Comparison of ENCODE assay signal across 17 cellular contexts in genomic region chrX:136227948-136228584, GRCh38. TPM values are rescaled to one million over a fixed set of nuclear protein-coding genes. Genes with fewer than 3 reads are reported as not detected.
DNase-seq lines count a peak whose midpoint lies in the region; ATAC-seq, FAIRE-seq and TF ChIP-seq lines count a peak whose summit lies in the region.
"Had no signal": no experiment of that assay in that cellular context is flagged by ENCODE, and none has a peak within 500 bp of the region (broad histone marks: within the 10 kb centered on the region; RNA-seq: fewer than 3 reads in every experiment).

No MANE protein-coding gene starts in this region.

- no peak for DNase-seq in GM12891 (ENCODE audit: insufficient read length, low spot score)
- no peak for DNase-seq in astrocyte (ENCODE audit: low read depth)
- no peak for DNase-seq in heart left ventricle
- DNase-seq in heart right ventricle, result no peak
- no peak for DNase-seq in hepatic stellate cell (ENCODE audit: low spot score)
- no peak for DNase-seq in NCI-H1092 treated with DMSO at 0.1 percent for 48 hours (lab: John Stamatoyannopoulos, UW)
- DNase-seq: anterior cingulate cortex; EL; NCI-H774; stimulated activated CD4-positive, alpha-beta T cell treated with anti-CD3 and anti-CD28 coated beads, Interleukin-1b, Interleukin-23, amount 100 ng/mL, for 48 hours had no signal

- peaks cover 4% of the 10 kb centered on the region for H3K4me1 Mint-ChIP-seq in astrocyte (ENCODE audit: low read depth, unreplicated experiment)
- H3K4me1 Mint-ChIP-seq: GM23338 had no signal

- no peak overlapping the region for H3K4me3 Mint-ChIP-seq in astrocyte (ENCODE audit: unreplicated experiment)
- H3K4me3 Mint-ChIP-seq: GM23338 had no signal

- no peak overlapping the region for H2AFZ ChIP-seq in astrocyte (ENCODE audit: low read depth, low read length)
- H2AFZ ChIP-seq: GM23338 had no signal

- ATAC-seq in GM19395 (IDR thresholded peaks at IDR 0.05; ENCODE audit: unreplicated experiment) (peak; percentile 71), HG03159 (IDR thresholded peaks at IDR 0.05; ENCODE audit: unreplicated experiment) (peak; percentile 50), heart left ventricle (no peak), heart right ventricle (no peak)
- ATAC-seq: GM23338, K562 had no signal

- H3K36me3 Mint-ChIP-seq in astrocyte (ENCODE audit: low read depth, unreplicated experiment), result no peaks in the 10 kb centered on the region

- no peak overlapping the region for H3K27ac Mint-ChIP-seq in astrocyte (ENCODE audit: unreplicated experiment)
- H3K27ac Mint-ChIP-seq: GM23338 had no signal

- intact Hi-C loops in heart left ventricle (cut with DNase I) (no loop called here), heart right ventricle (cut with DNase I) (no loop called here)

- H3K4me3 ChIP-seq in astrocyte (ENCODE audit: insufficient read depth, low read depth, low read length) (no peak overlapping the region), heart left ventricle (no peak overlapping the region), heart right ventricle (no peak overlapping the region)
- H3K4me3 ChIP-seq: GM23338, K562, thoracic aorta had no signal

- H3K9me3 ChIP-seq in astrocyte (ENCODE audit: insufficient read depth, low read depth, low read length), result no peaks in the 10 kb centered on the region
- H3K9me3 ChIP-seq in heart left ventricle, result no peaks in the 10 kb centered on the region
- no peaks in the 10 kb centered on the region for H3K9me3 ChIP-seq in heart right ventricle
- H3K9me3 ChIP-seq: neutrophil, thoracic aorta had no signal

- TF ChIP-seq CTCF in astrocyte (IDR thresholded peaks at IDR 0.05; ENCODE audit: insufficient read depth, low read depth, low read length) (no peak), heart left ventricle (IDR thresholded peaks at IDR 0.05) (no peak), heart right ventricle (IDR thresholded peaks at IDR 0.05) (no peak)

- no peaks in the 10 kb centered on the region for H3K27me3 Mint-ChIP-seq in astrocyte (ENCODE audit: low read depth, unreplicated experiment)

- H3K36me3 ChIP-seq in astrocyte (ENCODE audit: insufficient read depth, low read length) (peaks cover 11% of the 10 kb centered on the region), heart left ventricle (peaks cover 0 to 100% (median 43%) of the 10 kb centered on the region in 9 donors), heart right ventricle (peaks cover 0 to 99% (median 6%) of the 10 kb centered on the region in 9 donors)
- H3K36me3 ChIP-seq: neutrophil had no signal

- WGBS in heart left ventricle, 4 donors, result 72 to 77% (median 75%) methylated on average over 2 of the region's 2 CpGs
- WGBS in heart right ventricle, 2 donors, result 82% methylated on average over 2 of the region's 2 CpGs

- no peaks in the 10 kb centered on the region for H3K9me3 Mint-ChIP-seq in astrocyte (ENCODE audit: unreplicated experiment)
- H3K9me3 Mint-ChIP-seq: GM23338 had no signal

- H3K79me2 ChIP-seq in astrocyte (ENCODE audit: insufficient read depth, low read length), result no peaks in the 10 kb centered on the region

- FAIRE-seq in GM12891 (lab: Jason Lieb, UNC) (peak; percentile 93), astrocyte (lab: Jason Lieb, UNC) (peak; percentile 26)
- FAIRE-seq: islet of Langerhans, K562 had no signal

- TF ChIP-seq POLR2A in GM12891 (IDR thresholded peaks at IDR 0.05; ENCODE audit: low read depth, low read length) (no peak), heart left ventricle (IDR thresholded peaks at IDR 0.05) (no peak)

- H3K9ac ChIP-seq in astrocyte (ENCODE audit: low read length), result no peak overlapping the region

- H3K4me1 ChIP-seq in astrocyte (ENCODE audit: insufficient read depth, low read length), result no peaks in the 10 kb centered on the region
- H3K4me1 ChIP-seq in heart left ventricle, result peaks cover 0 to 9% (median 0%) of the 10 kb centered on the region in 12 donors
- peaks cover 0 to 5% (median 0%) of the 10 kb centered on the region in 9 donors for H3K4me1 ChIP-seq in heart right ventricle

- H3K27ac ChIP-seq in astrocyte (ENCODE audit: low read depth, low read length) (no peak overlapping the region), heart left ventricle (peak overlapping the region in 1 of 12 donors; percentile 6), heart right ventricle (no peak overlapping the region)
- H3K27ac ChIP-seq: neutrophil, thoracic aorta had no signal

- peak overlapping the region; percentile 19 for H3K4me2 ChIP-seq in astrocyte (ENCODE audit: low read length)
- H3K4me2 ChIP-seq: GM23338 had no signal

- H4K20me1 ChIP-seq in astrocyte (ENCODE audit: insufficient read depth, low read length), result no peaks in the 10 kb centered on the region

- H3K27me3 ChIP-seq in astrocyte (ENCODE audit: insufficient read depth, low read length), result no peaks in the 10 kb centered on the region
- peaks cover 0 to 3% (median 0%) of the 10 kb centered on the region in 9 donors for H3K27me3 ChIP-seq in heart left ventricle
- peaks cover 0 to 13% (median 0%) of the 10 kb centered on the region in 7 donors for H3K27me3 ChIP-seq in heart right ventricle
- H3K27me3 ChIP-seq: neutrophil had no signal

TF ChIP-seq in GM12891, 5 proteins besides CTCF, POLR2A, EP300 and RAD21:
- TF ChIP-seq PAX5 (IDR thresholded peaks at IDR 0.05; ENCODE audit: insufficient read depth, low read length, severe bottlenecking) (no peak), POU2F2 (IDR thresholded peaks at IDR 0.05; ENCODE audit: low read depth, low read length) (no peak), POLR2AphosphoS5 (IDR thresholded peaks at IDR 0.05; ENCODE audit: low read depth, low read length) (no peak), TAF1 (IDR thresholded peaks at IDR 0.05; ENCODE audit: low read depth, low read length) (no peak), SPI1 (IDR thresholded peaks at IDR 0.05; ENCODE audit: low read depth, low read length) (no peak)

RNA-seq across cellular contexts. Expression of gene MAP7D3, which starts 23.1 kb away (rescaled TPM):
- 8.0 TPM for polyA plus RNA-seq in GM12891 (2012; ENCODE audit: low read depth, missing spikeins)
- 15.0 and 19.4 TPM in 2 replicates for total RNA-seq in astrocyte
- total RNA-seq in heart left ventricle, result 10 to 100 TPM in 8 of 9 donors, 1 to 10 TPM in 1; 8.2 to 18.4 (median 13.2) TPM
- 10 to 100 TPM; 10.3 to 12.4 TPM for polyA plus RNA-seq in heart left ventricle
- 10 to 100 TPM; 11.6 to 16.2 (median 14.5) TPM for total RNA-seq in heart right ventricle
- 10 to 100 TPM in 1 of 2 donors, 1 to 10 TPM in 1; 8.1 to 12.5 TPM for polyA plus RNA-seq in heart right ventricle

Comparison
In these comparisons a context has a peak if more than half of its experiments do, and no peak if none do; other contexts are left out.
1. ATAC-seq: peak in GM19395 (single experiment) and HG03159 (single experiment); none in heart left ventricle (0 of 4) and heart right ventricle (0 of 8).